9 cellular contexts compared by ENCODE assay signal in the genomic region with DNA sequence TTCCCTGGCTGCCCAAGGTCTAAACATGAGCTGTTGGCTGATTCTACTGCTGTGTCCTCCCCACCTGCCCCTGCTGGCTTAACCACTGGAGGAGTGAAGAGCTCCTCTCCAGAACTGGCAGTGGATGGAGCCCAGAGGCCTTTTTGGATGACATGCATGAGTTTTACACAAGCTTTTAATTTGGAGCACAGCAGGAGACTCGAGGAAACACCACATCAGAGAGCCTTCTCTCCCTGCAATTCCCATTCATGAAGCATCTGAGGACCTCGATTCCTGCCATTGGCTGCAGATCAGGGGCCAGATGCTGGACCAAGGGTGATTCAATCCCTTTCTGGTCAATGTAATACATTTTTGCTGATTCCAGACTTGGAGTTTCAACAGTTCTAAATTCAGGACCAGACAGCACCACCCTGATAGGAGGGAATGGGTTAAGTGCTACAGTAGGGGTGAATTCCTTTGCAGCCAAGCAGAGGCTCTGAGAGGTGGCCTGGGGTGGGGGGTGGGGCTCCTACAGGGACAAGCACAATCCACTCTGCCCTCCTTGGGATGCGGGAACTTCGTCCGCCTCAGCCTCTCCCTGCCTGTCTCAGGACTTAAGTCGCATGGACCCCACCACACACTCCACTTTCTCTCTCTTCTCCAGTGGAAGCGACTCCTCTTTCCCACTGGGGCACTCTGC. TPM values are rescaled to one million over a fixed set of nuclear protein-coding genes. Genes with fewer than 3 reads are reported as not detected.
DNase-seq lines count a peak whose midpoint lies in the region; ATAC-seq and TF ChIP-seq lines count a peak whose summit lies in the region.
"Had no signal": no experiment of that assay in that cellular context is flagged by ENCODE, and none has a peak within 500 bp of the region (broad histone marks: within the 10 kb centered on the region; RNA-seq: fewer than 3 reads in every experiment).

No MANE protein-coding gene starts in this region.

- H3K9ac ChIP-seq in skeletal muscle satellite cell (ENCODE audit: low read depth, low read length), result peak overlapping the region; percentile 27

- intact Hi-C loops in Caco-2 (cut with micrococcal nuclease; ENCODE audit: unreplicated experiment), result no loop called here

- BruUV-seq in Caco-2 (replicated peaks; lab: Mats Ljungman, UMichigan), result no TSS peak

- H3K4me1 ChIP-seq in Caco-2 (peaks cover 31% of the 10 kb centered on the region), skeletal muscle satellite cell (ENCODE audit: control insufficient read depth, insufficient read depth, low read length) (peaks cover 23% of the 10 kb centered on the region)

- peaks cover 31% of the 10 kb centered on the region for H3K4me1 Mint-ChIP-seq in Caco-2 (ENCODE audit: low read depth, unreplicated experiment)

- TF ChIP-seq CTCF in Caco-2 (IDR thresholded peaks at IDR 0.05; ENCODE audit: insufficient read depth in 1 of 2, low read depth in 1 of 2, low read length in 1 of 2, severe bottlenecking in 1 of 2, unreplicated experiment in 1 of 2), result no peak
- no peak for TF ChIP-seq CTCF in foreskin fibroblast (IDR thresholded peaks at IDR 0.05; ENCODE audit: low read depth, low read length)

- peaks cover 4% of the 10 kb centered on the region for H3K27me3 Mint-ChIP-seq in Caco-2 (ENCODE audit: insufficient read depth, unreplicated experiment)

- DNase-seq in Caco-2 (no peak), foreskin fibroblast (peak; percentile 56 to 82), anterior cingulate cortex (lab: John Stamatoyannopoulos, UW) (no peak), RKO (ENCODE audit: low spot score) (no peak)
- DNase-seq in activated CD4-positive, alpha-beta T cell treated with anti-CD3 and anti-CD28 coated beads, Interleukin-2, amount 50 U/mL, for 48 hours, result no peak
- DNase-seq: COR-L47 had no signal

- H3K27me3 ChIP-seq in Caco-2 (replicated peaks; ENCODE audit: control insufficient read depth, insufficient read depth, low read length), result no peaks in the 10 kb centered on the region
- H3K27me3 ChIP-seq in skeletal muscle satellite cell (ENCODE audit: control insufficient read depth, insufficient read depth, low read length), result peaks cover 9% of the 10 kb centered on the region

- H3K4me2 ChIP-seq in skeletal muscle satellite cell (ENCODE audit: low read length), result peak overlapping the region; percentile 66

- POLR2A ChIA-PET in Caco-2 (lab: Charles Lee), result no interaction called here

- H3K36me3 Mint-ChIP-seq in Caco-2 (ENCODE audit: insufficient read depth, unreplicated experiment), result peaks cover 6% of the 10 kb centered on the region

- no peaks in the 10 kb centered on the region for H3K9me3 ChIP-seq in Caco-2
- no peaks in the 10 kb centered on the region for H3K9me3 ChIP-seq in skeletal muscle satellite cell (replicated peaks; ENCODE audit: low read length)

- H3K36me3 ChIP-seq in Caco-2 (ENCODE audit: control insufficient read depth, insufficient read depth, low read length) (no peaks in the 10 kb centered on the region), skeletal muscle satellite cell (ENCODE audit: insufficient read depth, low read length) (no peaks in the 10 kb centered on the region)

- no peak overlapping the region for H3K4me3 ChIP-seq in Caco-2 (ENCODE audit: low read depth, low read length)
- peak overlapping the region in 1 of 2 donors; percentile 33 for H3K4me3 ChIP-seq in foreskin fibroblast (ENCODE audit: low read depth in 1 of 2, low read length in 2 of 2)
- H3K4me3 ChIP-seq in skeletal muscle satellite cell (ENCODE audit: low read length), result peak overlapping the region; percentile 30

- CTCF ChIA-PET in Caco-2 (lab: Charles Lee), result interaction anchor here (1.0 to 1.4 kb wide), 2 partner anchors 34 to 43 kb away, joined by 4 to 5 read pairs; no protein-coding TSS in a partner anchor

- peak overlapping the region; percentile 83 for H3K27ac Mint-ChIP-seq in Caco-2 (ENCODE audit: unreplicated experiment)

- H3K9me3 Mint-ChIP-seq in Caco-2 (ENCODE audit: unreplicated experiment), result no peaks in the 10 kb centered on the region

- peak overlapping the region; percentile 12 for H3K4me3 Mint-ChIP-seq in Caco-2 (ENCODE audit: unreplicated experiment)

- ATAC-seq in SK-N-SH treated with all-trans-retinoic acid at 6 μM for 48 hours (peak; percentile 28), HG03565 (IDR thresholded peaks at IDR 0.05; ENCODE audit: unreplicated experiment) (no peak)

TF ChIP-seq in SK-N-SH treated with all-trans-retinoic acid at 6 μM for 48 hours, 23 proteins besides CTCF, POLR2A, EP300 and RAD21:
- no peak for TF ChIP-seq CSDC2 (CRISPR knock-in tag; IDR thresholded peaks at IDR 0.05)
- TF ChIP-seq PPARA (CRISPR knock-in tag; IDR thresholded peaks at IDR 0.05; ENCODE audit: borderline replicate concordance), result no peak
- no peak for TF ChIP-seq ESRRG (CRISPR knock-in tag; IDR thresholded peaks at IDR 0.05)
- TF ChIP-seq GLIS3 (CRISPR knock-in tag; IDR thresholded peaks at IDR 0.05), result no peak
- no peak for TF ChIP-seq ISL1 (CRISPR knock-in tag; IDR thresholded peaks at IDR 0.05)

RNA-seq across cellular contexts. Expression of gene PSORS1C1, which starts 0.6 kb away (rescaled TPM):
- total RNA-seq in Caco-2 (2022), result 0.75 and 0.88 TPM in 2 replicates
- 0.51 and 3.9 TPM in 2 replicates for total RNA-seq in skeletal muscle satellite cell (2012; rRNA removed)

RNA-seq across cellular contexts. Expression of gene C6orf15, which starts 1.6 kb away (rescaled TPM):
- not detected in 2 replicates for total RNA-seq in Caco-2 (2022)
- total RNA-seq in skeletal muscle satellite cell (2012; rRNA removed), result not detected in 2 replicates

RNA-seq across cellular contexts. Expression of gene CDSN, which starts 6.2 kb away (rescaled TPM):
- not detected in 2 replicates for total RNA-seq in Caco-2 (2022)
- not detected in 2 replicates for total RNA-seq in skeletal muscle satellite cell (2012; rRNA removed)

RNA-seq across cellular contexts. Expression of gene PSORS1C2, which starts 24.9 kb away (rescaled TPM):
- total RNA-seq in Caco-2 (2022), result not detected in 2 replicates
- not detected in 2 replicates for total RNA-seq in skeletal muscle satellite cell (2012; rRNA removed)

RNA-seq across cellular contexts. Expression of gene CCHCR1, which starts 43.6 kb away (rescaled TPM):
- total RNA-seq in Caco-2 (2022), result 37.7 and 43.2 TPM in 2 replicates
- total RNA-seq in skeletal muscle satellite cell (2012; rRNA removed), result 14.2 and 15.3 TPM in 2 replicates

Comparison
In these comparisons a context has a peak if more than half of its experiments do, and no peak if none do; other contexts are left out.
1. DNase-seq: peak in foreskin fibroblast (2 of 2); none in Caco-2 (0 of 2), activated CD4-positive, alpha-beta T cell treated with anti-CD3 and anti-CD28 coated beads, Interleukin-2, amount 50 U/mL, for 48 hours (0 of 2), anterior cingulate cortex (0 of 58) and RKO (single experiment).